Comparison of ENCODE assay signal across 10 cellular contexts in the genomic region with DNA sequence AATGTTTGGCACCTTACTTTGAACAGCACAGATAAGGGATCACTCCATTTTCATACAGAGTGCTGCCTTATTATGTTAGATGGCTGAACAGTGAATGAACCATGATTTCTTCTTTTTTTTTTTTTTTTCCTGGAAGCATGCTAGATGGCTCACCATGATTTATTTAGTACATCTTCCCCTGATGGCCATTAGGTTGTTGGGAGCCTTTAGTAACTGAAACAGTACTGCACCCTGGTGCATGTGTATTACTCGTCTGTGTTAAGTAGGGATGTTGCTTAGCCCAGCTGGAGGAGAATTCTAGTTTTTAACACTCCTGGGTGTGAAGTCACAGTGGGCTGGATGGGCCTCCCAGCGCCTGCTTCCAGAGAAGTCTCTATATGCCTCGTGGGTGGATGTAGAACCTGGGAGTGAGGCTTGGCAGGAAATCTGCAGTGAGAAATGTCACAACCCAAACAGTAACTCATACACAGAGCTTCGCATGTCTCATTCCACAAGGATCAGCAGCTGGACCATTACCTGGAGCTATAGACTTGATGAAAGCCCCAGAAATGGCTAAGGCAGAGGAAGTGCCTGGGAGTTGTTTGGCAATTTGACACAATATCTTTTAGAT. TPM values are rescaled to one million over a fixed set of nuclear protein-coding genes. Genes with fewer than 3 reads are reported as not detected.
DNase-seq lines count a peak whose midpoint lies in the region; ATAC-seq, FAIRE-seq and TF ChIP-seq lines count a peak whose summit lies in the region.
"Had no signal": no experiment of that assay in that cellular context is flagged by ENCODE, and none has a peak within 500 bp of the region (broad histone marks: within the 10 kb centered on the region; RNA-seq: fewer than 3 reads in every experiment).

No MANE protein-coding gene starts in this region.

- no peaks in the 10 kb centered on the region for H3K36me3 ChIP-seq in right atrium auricular region
- H3K36me3 ChIP-seq: thoracic aorta had no signal

- no peak overlapping the region for H3K27ac ChIP-seq in right atrium auricular region
- H3K27ac ChIP-seq: thoracic aorta had no signal

- H3K27ac Mint-ChIP-seq in activated CD8-positive, alpha-beta memory T cell treated with anti-CD3 and anti-CD28 coated beads, Interleukin-2, amount 10 ng/mL, durations not matched to agents 7 days and 5 days: peak overlapping the region; percentile 95

- H3K9me3 Mint-ChIP-seq in activated CD8-positive, alpha-beta memory T cell treated with anti-CD3 and anti-CD28 coated beads, Interleukin-2, amount 10 ng/mL, durations not matched to agents 7 days and 5 days (ENCODE audit: low read depth): no peaks in the 10 kb centered on the region

- H3K9me3 ChIP-seq in right atrium auricular region: no peaks in the 10 kb centered on the region
- H3K9me3 ChIP-seq: thoracic aorta had no signal

- peak; percentile 19 for ATAC-seq in left ventricle myocardium superior
- ATAC-seq in activated CD8-positive, alpha-beta memory T cell treated with anti-CD3 and anti-CD28 coated beads, Interleukin-2, amount 10 ng/mL, durations not matched to agents 7 days and 5 days: no peak
- no peak for ATAC-seq in GM21786 (IDR thresholded peaks at IDR 0.05; ENCODE audit: unreplicated experiment)

- FAIRE-seq in urothelium cell line (lab: Jason Lieb, UNC): peak; percentile 27

- CTCF ChIA-PET in activated CD8-positive, alpha-beta memory T cell treated with anti-CD3 and anti-CD28 coated beads, Interleukin-2, amount 10 ng/mL, durations not matched to agents 7 days and 5 days (lab: Charles Lee): interaction anchor here (0.5 to 5.3 kb wide), 19 partner anchors 8 to 212 kb away, joined by 3 to 155 read pairs (median 5); a partner anchor contains a TSS

- no peak for DNase-seq in left ventricle myocardium superior
- no peak for DNase-seq in cardiac septum (ENCODE audit: low spot score)
- DNase-seq in activated CD8-positive, alpha-beta memory T cell treated with anti-CD3 and anti-CD28 coated beads, Interleukin-2, amount 10 ng/mL, durations not matched to agents 7 days and 5 days: no peak
- DNase-seq in fibroblast of villous mesenchyme (ENCODE audit: low read depth): peak; percentile 33
- DNase-seq in urothelium cell line (ENCODE audit: low spot score): no peak
- DNase-seq in right atrium auricular region (ENCODE audit: low spot score): no peak
- DNase-seq in OCI-M1 (lab: John Stamatoyannopoulos, UW): no peak

- no peak for TF ChIP-seq CTCF in fibroblast of villous mesenchyme (IDR thresholded peaks at IDR 0.05; ENCODE audit: insufficient read depth, low read depth, low read length)
- no peak for TF ChIP-seq CTCF in right atrium auricular region (IDR thresholded peaks at IDR 0.05)

- no peak overlapping the region for H3K4me3 ChIP-seq in fibroblast of villous mesenchyme (ENCODE audit: low read depth, low read length)
- no peak overlapping the region for H3K4me3 ChIP-seq in right atrium auricular region

- H3K4me3 Mint-ChIP-seq in activated CD8-positive, alpha-beta memory T cell treated with anti-CD3 and anti-CD28 coated beads, Interleukin-2, amount 10 ng/mL, durations not matched to agents 7 days and 5 days: no peak overlapping the region

- no peaks in the 10 kb centered on the region for H3K4me1 ChIP-seq in right atrium auricular region

- H3K27me3 ChIP-seq in right atrium auricular region: no peaks in the 10 kb centered on the region

- H3K27me3 Mint-ChIP-seq in activated CD8-positive, alpha-beta memory T cell treated with anti-CD3 and anti-CD28 coated beads, Interleukin-2, amount 10 ng/mL, durations not matched to agents 7 days and 5 days: no peaks in the 10 kb centered on the region

- H3K4me1 Mint-ChIP-seq in activated CD8-positive, alpha-beta memory T cell treated with anti-CD3 and anti-CD28 coated beads, Interleukin-2, amount 10 ng/mL, durations not matched to agents 7 days and 5 days: peaks cover 45% of the 10 kb centered on the region

- intact Hi-C loops in left ventricle myocardium superior (cut with micrococcal nuclease) (no loop called here), cardiac septum (cut with DNase I) (loop anchor here (2.0 kb wide), 1 partner anchor 65 kb away; no protein-coding TSS in a partner anchor)

- H3K36me3 Mint-ChIP-seq in activated CD8-positive, alpha-beta memory T cell treated with anti-CD3 and anti-CD28 coated beads, Interleukin-2, amount 10 ng/mL, durations not matched to agents 7 days and 5 days: no peaks in the 10 kb centered on the region

RNA-seq across cellular contexts. Expression of a gene that starts 29.0 kb away (rescaled TPM):
- total RNA-seq in left ventricle myocardium superior (not detected), cardiac septum (not detected), fibroblast of villous mesenchyme (not detected in 2 replicates), right atrium auricular region (not detected)
- not detected for total RNA-seq in activated CD8-positive, alpha-beta memory T cell treated with anti-CD3 and anti-CD28 coated beads, Interleukin-2, amount 10 ng/mL, durations not matched to agents 7 days and 5 days
- total RNA-seq: T-helper 1 cell treated with Interleukin-12 subunit alpha and Interleukin-12 subunit beta and Interleukin-4 antibody, amounts not matched to agents 30 ng/mL and 1 ng/mL, for 36 hours; thoracic aorta had no signal

RNA-seq across cellular contexts. Expression of a gene that starts 46.1 kb away (rescaled TPM):
- total RNA-seq in left ventricle myocardium superior (10.8 TPM), cardiac septum (26.1 TPM), fibroblast of villous mesenchyme (66.0 and 96.3 TPM in 2 replicates), right atrium auricular region (10 to 100 TPM; 16.8 to 19.7 TPM)
- 100 to 1,000 TPM; 134 to 146 TPM for total RNA-seq in activated CD8-positive, alpha-beta memory T cell treated with anti-CD3 and anti-CD28 coated beads, Interleukin-2, amount 10 ng/mL, durations not matched to agents 7 days and 5 days
